ENCODE assay signal across 8 cellular contexts in genomic region chr5:139638090-139638735, GRCh38. TPM values are rescaled to one million over a fixed set of nuclear protein-coding genes. Genes with fewer than 3 reads are reported as not detected.
DNase-seq lines count a peak whose midpoint lies in the region; ATAC-seq and TF ChIP-seq lines count a peak whose summit lies in the region.

No MANE protein-coding gene starts in this region.

- no peaks in the 10 kb centered on the region for H4K20me1 ChIP-seq in GM23338 (replicated peaks; ENCODE audit: insufficient read depth)

- ATAC-seq in GM23338 (peak; percentile 22), left colon (peak; percentile 51), GM18867 (IDR thresholded peaks at IDR 0.05; ENCODE audit: unreplicated experiment) (no peak)

- DNase-seq in DMS53 (lab: John Stamatoyannopoulos, UW) (peak; percentile 98), GM23338 (ENCODE audit: low spot score) (peak; percentile 71), NCI-H526 treated with DMSO at 0.1 percent for 48 hours (lab: John Stamatoyannopoulos, UW) (peak; percentile 86), left colon (peak; percentile 83 to 89), NCI-H2081 treated with DMSO at 0.1 percent for 48 hours (lab: John Stamatoyannopoulos, UW) (no peak)
- peak; percentile 28 for DNase-seq in stimulated activated CD8-positive, alpha-beta memory T cell treated with anti-CD3 and anti-CD28 coated beads, Interleukin-4, amount 100 ng/mL, for 48 hours

- H3K9me2 ChIP-seq in GM23338 (ENCODE audit: insufficient read depth): no peaks in the 10 kb centered on the region

- H3K27me3 ChIP-seq in GM23338 (ENCODE audit: insufficient read depth): peaks cover 5% of the 10 kb centered on the region; the same call in 1 of the 2 replicates

- H2AFZ ChIP-seq in GM23338: peak overlapping the region; percentile 52; the same call in 1 of the 2 replicates

- H3K4me3 Mint-ChIP-seq in GM23338: peak overlapping the region; percentile 71

- no peaks in the 10 kb centered on the region for H3K36me3 ChIP-seq in GM23338 (ENCODE audit: insufficient read depth)

- peaks cover 46% of the 10 kb centered on the region for H3K27me3 Mint-ChIP-seq in GM23338 (ENCODE audit: insufficient read depth, low read depth, poor library complexity)

- TF ChIP-seq CTCF in GM23338 (conservative IDR thresholded peaks at IDR 0.05; ENCODE audit: low read depth in 2 of 2): no peak

- H3F3A ChIP-seq in GM23338 (replicated peaks; ENCODE audit: low read depth): peaks cover 52% of the 10 kb centered on the region

- peak overlapping the region; percentile 91 for H3K27ac Mint-ChIP-seq in GM23338

- peaks cover 84% of the 10 kb centered on the region for H3K4me1 ChIP-seq in GM23338 (ENCODE audit: insufficient read depth)

- H3K9me3 Mint-ChIP-seq in GM23338: no peaks in the 10 kb centered on the region

- H3K4me1 Mint-ChIP-seq in GM23338: peaks cover 81% of the 10 kb centered on the region

- H3K27ac ChIP-seq in GM23338 (ENCODE audit: low read depth) (peak overlapping the region; percentile 88), cingulate gyrus (ENCODE audit: low read depth, low read length) (peak overlapping the region; percentile 88)

- intact Hi-C loops in left colon (cut with DNase I, micrococcal nuclease): loop anchor here in 1 of 2 donors (5.0 kb wide), 1 partner anchor 129 kb away; no protein-coding TSS in a partner anchor

- no peaks in the 10 kb centered on the region for H3K36me3 Mint-ChIP-seq in GM23338 (ENCODE audit: low read depth)

- peak overlapping the region; percentile 65 for H3K4me3 ChIP-seq in GM23338

- H3K4me2 ChIP-seq in GM23338: peak overlapping the region; percentile 96

- no peaks in the 10 kb centered on the region; the same call in 1 of the 2 replicates for H3K79me2 ChIP-seq in GM23338 (replicated peaks; ENCODE audit: insufficient read depth)

TF ChIP-seq in GM23338, 12 proteins besides CTCF, POLR2A, EP300 and RAD21:
- TF ChIP-seq EZH2 (IDR thresholded peaks at IDR 0.05; ENCODE audit: low read depth, unreplicated experiment): no peak

RNA-seq across cellular contexts. Expression of gene CXXC5, which starts 9.9 kb away (rescaled TPM):
- 97.9 and 111 TPM in 2 replicates for total RNA-seq in GM23338 (2014; rRNA removed; shearing (Covaris generic))
- 63.3 and 65.0 TPM in 2 replicates for polyA plus RNA-seq in GM23338 (2016; fragmentation: Nextera tagmentation; extraction: Ambion mirVana)
- 10 to 100 TPM; 28.2 to 30.2 TPM for total RNA-seq in left colon
